In genomic region chr9:137502008-137502913, GRCh38 we compare ENCODE assay signal across 10 cellular contexts. TPM values are rescaled to one million over a fixed set of nuclear protein-coding genes. Genes with fewer than 3 reads are reported as not detected.
DNase-seq lines count a peak whose midpoint lies in the region; ATAC-seq and TF ChIP-seq lines count a peak whose summit lies in the region.
"Had no signal": no experiment of that assay in that cellular context is flagged by ENCODE, and none has a peak within 500 bp of the region (broad histone marks: within the 10 kb centered on the region; RNA-seq: fewer than 3 reads in every experiment).

No MANE protein-coding gene starts in this region.

- H3K27me3 Mint-ChIP-seq in dendritic cell treated with granulocyte-macrophage colony-stimulating factor and Interleukin-4, amounts not matched to agents 40 ng/mL and 50 ng/mL, for 4 days: peaks cover 4% of the 10 kb centered on the region
- peaks cover 7% of the 10 kb centered on the region for H3K27me3 Mint-ChIP-seq in type B pancreatic cell

- peaks cover 7% of the 10 kb centered on the region for H3K36me3 ChIP-seq in breast epithelium

- ATAC-seq in GM18502 (IDR thresholded peaks at IDR 0.05; ENCODE audit: poor library complexity, unreplicated experiment): no peak
- no peak for ATAC-seq in GM21526 (IDR thresholded peaks at IDR 0.05; ENCODE audit: low FRiP score, unreplicated experiment)

- H3K9me3 Mint-ChIP-seq in dendritic cell treated with granulocyte-macrophage colony-stimulating factor and Interleukin-4, amounts not matched to agents 40 ng/mL and 50 ng/mL, for 4 days: peaks cover 23% of the 10 kb centered on the region
- peaks cover 5% of the 10 kb centered on the region for H3K9me3 Mint-ChIP-seq in type B pancreatic cell

- H3K4me1 Mint-ChIP-seq in dendritic cell treated with granulocyte-macrophage colony-stimulating factor and Interleukin-4, amounts not matched to agents 40 ng/mL and 50 ng/mL, for 4 days (ENCODE audit: low read depth): peaks cover 4% of the 10 kb centered on the region
- peaks cover 5% of the 10 kb centered on the region for H3K4me1 Mint-ChIP-seq in type B pancreatic cell (ENCODE audit: unreplicated experiment)

- no peaks in the 10 kb centered on the region for H3K27me3 ChIP-seq in breast epithelium

- peak overlapping the region; percentile 59 for H3K27ac Mint-ChIP-seq in dendritic cell treated with granulocyte-macrophage colony-stimulating factor and Interleukin-4, amounts not matched to agents 40 ng/mL and 50 ng/mL, for 4 days
- peak overlapping the region; percentile 91 for H3K27ac Mint-ChIP-seq in type B pancreatic cell

- H3K4me3 Mint-ChIP-seq in dendritic cell treated with granulocyte-macrophage colony-stimulating factor and Interleukin-4, amounts not matched to agents 40 ng/mL and 50 ng/mL, for 4 days: no peak overlapping the region
- peak overlapping the region; percentile 77 for H3K4me3 Mint-ChIP-seq in type B pancreatic cell

- H3K9me3 ChIP-seq in breast epithelium: no peaks in the 10 kb centered on the region

- DNase-seq in T47D (ENCODE audit: low read depth in 1 of 2, low spot score in 1 of 2): peak; percentile 58 to 90
- DNase-seq in breast epithelium (ENCODE audit: low spot score in 2 of 2): no peak
- peak; percentile 14 for DNase-seq in NCI-H748 treated with DMSO at 0.1 percent for 48 hours (lab: John Stamatoyannopoulos, UW)
- DNase-seq in type B pancreatic cell (ENCODE audit: extremely low spot score, unreplicated experiment): no peak
- no peak for DNase-seq in NOMO-1 treated with DMSO at 0.1 percent for 48 hours (lab: John Stamatoyannopoulos, UW; ENCODE audit: unreplicated experiment)
- DNase-seq: foreskin melanocyte, OCI-M1 had no signal

- peaks cover 26% of the 10 kb centered on the region for H3K36me3 Mint-ChIP-seq in dendritic cell treated with granulocyte-macrophage colony-stimulating factor and Interleukin-4, amounts not matched to agents 40 ng/mL and 50 ng/mL, for 4 days (ENCODE audit: low read depth)
- H3K36me3 Mint-ChIP-seq in type B pancreatic cell: no peaks in the 10 kb centered on the region

- no peak overlapping the region for H3K4me3 ChIP-seq in breast epithelium

- in situ Hi-C loops in T47D (cut with HindIII; ENCODE audit: low pct_unique_long_range_greater_than_20kb, low sequenced_read_pairs): no loop called here

- no peak for TF ChIP-seq POLR2A in breast epithelium (IDR thresholded peaks at IDR 0.05)

- H3K27ac ChIP-seq in breast epithelium: no peak overlapping the region

- intact Hi-C loops in breast epithelium (cut with DNase I; ENCODE audit: low total_unique reads): no loop called here
- intact Hi-C loops in dendritic cell treated with granulocyte-macrophage colony-stimulating factor and Interleukin-4, amounts not matched to agents 40 ng/mL and 50 ng/mL, for 4 days (cut with micrococcal nuclease): no loop called here

- H3K4me1 ChIP-seq in breast epithelium: no peaks in the 10 kb centered on the region

- TF ChIP-seq CTCF in breast epithelium (IDR thresholded peaks at IDR 0.05) (no peak), type B pancreatic cell (conservative IDR thresholded peaks at IDR 0.05) (no peak)

RNA-seq across cellular contexts. Expression of gene NSMF, which starts 43.1 kb away (rescaled TPM):
- total RNA-seq in breast epithelium: 10 to 100 TPM; 30.9 to 38.4 (median 37.4) TPM
- 51.2 and 67.8 TPM in 2 replicates for total RNA-seq in type B pancreatic cell (ENCODE audit: low replicate concordance)

RNA-seq across cellular contexts. Expression of gene PNPLA7, which starts 47.9 kb away (rescaled TPM):
- total RNA-seq in breast epithelium (10 to 100 TPM; 17.3 to 18.7 (median 17.7) TPM), type B pancreatic cell (ENCODE audit: low replicate concordance) (2.5 and 3.1 TPM in 2 replicates)

RNA-seq across cellular contexts. Expression of gene MRPL41, which starts 49.4 kb away (rescaled TPM):
- total RNA-seq in breast epithelium (10 to 100 TPM; 45.4 to 71.8 (median 65.4) TPM), type B pancreatic cell (ENCODE audit: low replicate concordance) (50.4 and 51.6 TPM in 2 replicates)

Comparison
In these comparisons a context has a peak if more than half of its experiments do, and no peak if none do; other contexts are left out.
1. DNase-seq: peak in T47D (2 of 2) and NCI-H748 treated with DMSO at 0.1 percent for 48 hours (single experiment); none in breast epithelium (0 of 2), type B pancreatic cell (single experiment) and NOMO-1 treated with DMSO at 0.1 percent for 48 hours (single experiment).